Comparison of ENCODE assay signal across 22 cellular contexts in the genomic region with DNA sequence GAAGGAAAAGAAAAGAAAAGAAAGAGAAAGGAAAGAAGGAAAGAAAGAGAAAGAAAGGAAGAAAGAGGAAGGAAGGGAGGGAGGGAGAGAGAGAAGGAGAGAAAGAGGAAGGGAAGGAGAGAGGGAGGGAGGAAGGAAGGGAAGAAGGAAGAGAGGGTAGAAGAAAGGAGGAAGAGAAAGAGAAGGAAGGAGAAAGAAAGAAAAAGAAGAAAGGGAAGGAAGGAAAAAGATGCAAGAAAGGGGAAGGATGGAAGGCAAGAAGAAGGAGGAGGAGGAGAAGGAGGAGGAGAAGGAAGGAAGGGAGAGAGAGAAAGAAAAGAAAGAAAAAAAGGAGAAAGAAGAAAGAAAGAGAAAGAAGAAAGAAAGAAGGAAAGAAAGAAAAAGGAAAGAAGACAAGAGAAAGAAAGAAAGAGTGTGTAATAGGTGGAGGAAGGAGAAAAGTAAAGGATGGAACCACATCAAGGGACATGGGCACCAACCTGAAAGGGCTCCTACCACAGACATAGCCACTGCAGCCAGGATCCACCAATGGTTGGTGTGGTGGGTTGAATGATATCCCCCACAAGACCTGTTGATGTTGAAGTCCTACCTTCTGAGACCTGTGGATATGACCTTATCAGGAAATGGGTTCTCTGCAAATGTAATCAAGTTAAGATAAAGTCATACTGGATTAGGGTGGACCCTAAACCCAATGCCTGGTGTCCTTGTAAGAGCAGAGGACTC.
"Had no signal": no experiment of that assay in that cellular context is flagged by ENCODE, and none has a peak within 500 bp of the region (broad histone marks: within the 10 kb centered on the region; RNA-seq: fewer than 3 reads in every experiment).

No MANE protein-coding gene starts in this region.

- H3K4me1 ChIP-seq: colonic mucosa had no signal

- DNase-seq: colonic mucosa; effector CD4-positive, alpha-beta T cell; foreskin melanocyte; head of caudate nucleus; kidney; left cardiac atrium; left ventricle myocardium superior; mesenchymal stem cell; naive thymus-derived CD8-positive, alpha-beta T cell; posterior cingulate gyrus; sigmoid colon; stimulated activated CD4-positive, alpha-beta T cell treated with anti-CD3 and anti-CD28 coated beads, Interleukin-2, amount 100 ng/mL, for 24 hours; stimulated activated CD4-positive, alpha-beta T cell treated with anti-CD3 and anti-CD28 coated beads, Interleukin-4, amount 100 ng/mL, for 4 hours; stimulated activated naive CD4-positive, alpha-beta T cell; stomach; substantia nigra; transverse colon had no signal

- H3K4me3 ChIP-seq: colonic mucosa, hepatocyte, lung, sigmoid colon, skin epidermis, stomach, thoracic aorta, transverse colon had no signal

- H3K27ac ChIP-seq: colonic mucosa, hepatocyte, sigmoid colon, skin epidermis, stomach, thoracic aorta, transverse colon had no signal

- H3K4me3 Mint-ChIP-seq: naive thymus-derived CD8-positive, alpha-beta T cell had no signal

- H3K9me3 ChIP-seq: colonic mucosa, neutrophil, sigmoid colon, stomach, thoracic aorta had no signal

- ATAC-seq: left cardiac atrium; left ventricle myocardium superior; naive thymus-derived CD8-positive, alpha-beta T cell had no signal

- H3K27me3 ChIP-seq: colonic mucosa, hepatocyte, neutrophil, sigmoid colon, stomach, transverse colon had no signal

- H3K4me2 ChIP-seq: hepatocyte had no signal

- H3K79me2 ChIP-seq: hepatocyte had no signal

- H3K36me3 ChIP-seq: colonic mucosa had no signal
